Comparison of ENCODE assay signal across 1 cellular context in genomic region chr19:46298477-46299003, GRCh38.
TF ChIP-seq lines count a peak whose summit lies in the region.

No MANE protein-coding gene starts in this region.

TF ChIP-seq in endothelial cell of umbilical vein, 7 proteins besides CTCF, POLR2A, EP300 and RAD21 (continued from another document):
- TF ChIP-seq MAX (IDR thresholded peaks at IDR 0.05; ENCODE audit: insufficient read depth, insufficient read length) (no peak), EZH2 (IDR thresholded peaks at IDR 0.05; ENCODE audit: borderline replicate concordance, low read depth, low read length, severe bottlenecking) (no peak), POLR2AphosphoS5 (IDR thresholded peaks at IDR 0.05; ENCODE audit: insufficient read depth, low read depth, low read length) (no peak), FOS (IDR thresholded peaks at IDR 0.05; ENCODE audit: borderline replicate concordance, insufficient read depth, low read length) (no peak), GATA2 (IDR thresholded peaks at IDR 0.05; ENCODE audit: insufficient read depth, insufficient read length, low read depth, low read length) (no peak)
TF ChIP-seq in endothelial cell of umbilical vein: peak in this region for 0.
